1 cellular context compared by ENCODE assay signal in the genomic region with DNA sequence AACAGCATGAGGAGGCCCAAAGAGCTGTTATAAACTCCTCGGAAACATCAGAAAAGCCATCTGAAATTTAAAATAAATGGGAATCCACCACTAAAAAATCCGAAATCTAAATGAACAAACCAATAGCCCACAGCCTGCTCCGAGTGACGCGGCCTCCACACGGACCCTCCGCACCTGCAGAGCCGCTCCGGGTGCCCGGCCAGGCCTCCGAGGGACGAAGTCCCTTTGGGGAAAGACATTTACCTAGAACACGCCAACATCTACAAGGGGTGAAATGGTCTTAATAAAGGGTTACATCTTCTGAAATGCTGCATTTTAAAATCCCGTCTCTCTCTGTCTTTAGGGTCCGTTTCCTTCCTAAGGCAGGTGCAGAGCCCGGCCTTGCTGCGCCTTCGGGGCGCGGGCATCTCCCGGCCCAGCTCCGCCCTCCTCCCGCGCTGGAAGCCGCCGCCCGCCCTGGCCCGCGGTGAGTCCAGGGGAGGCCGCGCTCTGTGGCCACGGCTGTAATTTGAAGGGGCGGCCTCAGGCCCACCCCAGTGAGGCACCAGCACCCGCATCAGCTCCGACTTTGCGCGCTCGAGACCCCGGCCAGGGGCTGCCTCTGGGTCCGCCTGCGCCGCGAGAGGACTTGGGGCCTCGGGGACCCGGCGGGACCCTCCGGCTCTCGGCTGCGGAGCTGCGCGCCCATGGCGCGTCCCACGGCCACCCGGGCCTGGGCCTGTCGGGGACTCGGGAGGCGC.
TF ChIP-seq lines count a peak whose summit lies in the region.

No MANE protein-coding gene starts in this region.

TF ChIP-seq in WTC11, 78 proteins besides CTCF, POLR2A, EP300 and RAD21 (continued from another document):
- TF ChIP-seq, protein P1, sequence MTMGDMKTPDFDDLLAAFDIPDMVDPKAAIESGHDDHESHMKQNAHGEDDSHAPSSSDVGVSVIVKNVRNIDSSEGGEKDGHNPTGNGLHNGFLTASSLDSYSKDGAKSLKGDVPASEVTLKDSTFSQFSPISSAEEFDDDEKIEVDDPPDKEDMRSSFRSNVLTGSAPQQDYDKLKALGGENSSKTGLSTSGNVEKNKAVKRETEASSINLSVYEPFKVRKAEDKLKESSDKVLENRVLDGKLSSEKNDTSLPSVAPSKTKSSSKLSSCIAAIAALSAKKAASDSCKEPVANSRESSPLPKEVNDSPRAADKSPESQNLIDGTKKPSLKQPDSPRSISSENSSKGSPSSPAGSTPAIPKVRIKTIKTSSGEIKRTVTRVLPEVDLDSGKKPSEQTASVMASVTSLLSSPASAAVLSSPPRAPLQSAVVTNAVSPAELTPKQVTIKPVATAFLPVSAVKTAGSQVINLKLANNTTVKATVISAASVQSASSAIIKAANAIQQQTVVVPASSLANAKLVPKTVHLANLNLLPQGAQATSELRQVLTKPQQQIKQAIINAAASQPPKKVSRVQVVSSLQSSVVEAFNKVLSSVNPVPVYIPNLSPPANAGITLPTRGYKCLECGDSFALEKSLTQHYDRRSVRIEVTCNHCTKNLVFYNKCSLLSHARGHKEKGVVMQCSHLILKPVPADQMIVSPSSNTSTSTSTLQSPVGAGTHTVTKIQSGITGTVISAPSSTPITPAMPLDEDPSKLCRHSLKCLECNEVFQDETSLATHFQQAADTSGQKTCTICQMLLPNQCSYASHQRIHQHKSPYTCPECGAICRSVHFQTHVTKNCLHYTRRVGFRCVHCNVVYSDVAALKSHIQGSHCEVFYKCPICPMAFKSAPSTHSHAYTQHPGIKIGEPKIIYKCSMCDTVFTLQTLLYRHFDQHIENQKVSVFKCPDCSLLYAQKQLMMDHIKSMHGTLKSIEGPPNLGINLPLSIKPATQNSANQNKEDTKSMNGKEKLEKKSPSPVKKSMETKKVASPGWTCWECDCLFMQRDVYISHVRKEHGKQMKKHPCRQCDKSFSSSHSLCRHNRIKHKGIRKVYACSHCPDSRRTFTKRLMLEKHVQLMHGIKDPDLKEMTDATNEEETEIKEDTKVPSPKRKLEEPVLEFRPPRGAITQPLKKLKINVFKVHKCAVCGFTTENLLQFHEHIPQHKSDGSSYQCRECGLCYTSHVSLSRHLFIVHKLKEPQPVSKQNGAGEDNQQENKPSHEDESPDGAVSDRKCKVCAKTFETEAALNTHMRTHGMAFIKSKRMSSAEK (CRISPR knock-in tag; IDR thresholded peaks at IDR 0.05; ENCODE audit: borderline replicate concordance) = no peak
- TF ChIP-seq, protein P2, sequence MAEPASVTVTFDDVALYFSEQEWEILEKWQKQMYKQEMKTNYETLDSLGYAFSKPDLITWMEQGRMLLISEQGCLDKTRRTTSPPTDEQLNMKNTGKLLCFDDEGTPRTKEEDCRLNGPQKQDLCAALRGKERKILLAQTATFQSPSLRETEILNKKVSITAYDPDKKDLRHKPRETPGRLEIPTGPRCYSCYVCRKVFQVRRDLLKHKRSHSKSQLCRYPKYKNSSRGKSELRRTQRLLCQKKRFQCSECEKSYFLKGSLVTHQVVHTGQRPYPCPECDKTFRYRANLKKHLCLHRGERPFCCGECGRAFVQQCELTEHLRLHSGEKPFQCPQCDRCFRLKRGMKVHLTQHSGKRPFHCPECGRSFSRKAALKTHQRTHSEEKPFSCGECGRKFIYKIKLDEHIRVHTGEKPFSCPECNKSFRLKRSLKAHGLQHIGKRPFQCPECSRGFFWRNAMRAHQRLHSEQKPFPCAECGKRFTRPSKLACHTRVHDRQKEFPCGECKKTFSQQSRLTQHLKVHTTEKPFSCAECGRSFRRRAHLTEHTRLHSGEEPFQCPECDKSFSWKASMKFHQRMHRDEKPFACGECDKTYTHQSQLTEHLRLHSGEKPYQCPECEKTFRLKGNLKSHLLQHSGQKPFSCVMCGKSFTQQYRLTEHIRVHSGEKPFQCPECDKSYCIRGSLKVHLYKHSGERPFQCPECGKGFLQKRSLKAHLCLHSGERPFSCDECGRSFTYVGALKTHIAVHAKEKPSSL (CRISPR knock-in tag; conservative IDR thresholded peaks at IDR 0.05) = no peak
- TF ChIP-seq SOX15 (CRISPR knock-in tag; IDR thresholded peaks at IDR 0.05) (no peak), SMAD3 (CRISPR knock-in tag; IDR thresholded peaks at IDR 0.05; ENCODE audit: borderline replicate concordance) (no peak), ELF4 (CRISPR knock-in tag; IDR thresholded peaks at IDR 0.05; ENCODE audit: low read depth) (no peak)
- TF ChIP-seq, protein P3, sequence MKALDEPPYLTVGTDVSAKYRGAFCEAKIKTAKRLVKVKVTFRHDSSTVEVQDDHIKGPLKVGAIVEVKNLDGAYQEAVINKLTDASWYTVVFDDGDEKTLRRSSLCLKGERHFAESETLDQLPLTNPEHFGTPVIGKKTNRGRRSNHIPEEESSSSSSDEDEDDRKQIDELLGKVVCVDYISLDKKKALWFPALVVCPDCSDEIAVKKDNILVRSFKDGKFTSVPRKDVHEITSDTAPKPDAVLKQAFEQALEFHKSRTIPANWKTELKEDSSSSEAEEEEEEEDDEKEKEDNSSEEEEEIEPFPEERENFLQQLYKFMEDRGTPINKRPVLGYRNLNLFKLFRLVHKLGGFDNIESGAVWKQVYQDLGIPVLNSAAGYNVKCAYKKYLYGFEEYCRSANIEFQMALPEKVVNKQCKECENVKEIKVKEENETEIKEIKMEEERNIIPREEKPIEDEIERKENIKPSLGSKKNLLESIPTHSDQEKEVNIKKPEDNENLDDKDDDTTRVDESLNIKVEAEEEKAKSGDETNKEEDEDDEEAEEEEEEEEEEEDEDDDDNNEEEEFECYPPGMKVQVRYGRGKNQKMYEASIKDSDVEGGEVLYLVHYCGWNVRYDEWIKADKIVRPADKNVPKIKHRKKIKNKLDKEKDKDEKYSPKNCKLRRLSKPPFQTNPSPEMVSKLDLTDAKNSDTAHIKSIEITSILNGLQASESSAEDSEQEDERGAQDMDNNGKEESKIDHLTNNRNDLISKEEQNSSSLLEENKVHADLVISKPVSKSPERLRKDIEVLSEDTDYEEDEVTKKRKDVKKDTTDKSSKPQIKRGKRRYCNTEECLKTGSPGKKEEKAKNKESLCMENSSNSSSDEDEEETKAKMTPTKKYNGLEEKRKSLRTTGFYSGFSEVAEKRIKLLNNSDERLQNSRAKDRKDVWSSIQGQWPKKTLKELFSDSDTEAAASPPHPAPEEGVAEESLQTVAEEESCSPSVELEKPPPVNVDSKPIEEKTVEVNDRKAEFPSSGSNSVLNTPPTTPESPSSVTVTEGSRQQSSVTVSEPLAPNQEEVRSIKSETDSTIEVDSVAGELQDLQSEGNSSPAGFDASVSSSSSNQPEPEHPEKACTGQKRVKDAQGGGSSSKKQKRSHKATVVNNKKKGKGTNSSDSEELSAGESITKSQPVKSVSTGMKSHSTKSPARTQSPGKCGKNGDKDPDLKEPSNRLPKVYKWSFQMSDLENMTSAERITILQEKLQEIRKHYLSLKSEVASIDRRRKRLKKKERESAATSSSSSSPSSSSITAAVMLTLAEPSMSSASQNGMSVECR (CRISPR knock-in tag; IDR thresholded peaks at IDR 0.05; ENCODE audit: borderline replicate concordance) = no peak
- TF ChIP-seq, protein P4, sequence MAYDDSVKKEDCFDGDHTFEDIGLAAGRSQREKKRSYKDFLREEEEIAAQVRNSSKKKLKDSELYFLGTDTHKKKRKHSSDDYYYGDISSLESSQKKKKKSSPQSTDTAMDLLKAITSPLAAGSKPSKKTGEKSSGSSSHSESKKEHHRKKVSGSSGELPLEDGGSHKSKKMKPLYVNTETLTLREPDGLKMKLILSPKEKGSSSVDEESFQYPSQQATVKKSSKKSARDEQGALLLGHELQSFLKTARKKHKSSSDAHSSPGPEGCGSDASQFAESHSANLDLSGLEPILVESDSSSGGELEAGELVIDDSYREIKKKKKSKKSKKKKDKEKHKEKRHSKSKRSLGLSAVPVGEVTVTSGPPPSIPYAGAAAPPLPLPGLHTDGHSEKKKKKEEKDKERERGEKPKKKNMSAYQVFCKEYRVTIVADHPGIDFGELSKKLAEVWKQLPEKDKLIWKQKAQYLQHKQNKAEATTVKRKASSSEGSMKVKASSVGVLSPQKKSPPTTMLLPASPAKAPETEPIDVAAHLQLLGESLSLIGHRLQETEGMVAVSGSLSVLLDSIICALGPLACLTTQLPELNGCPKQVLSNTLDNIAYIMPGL (CRISPR knock-in tag; IDR thresholded peaks at IDR 0.05) = 0 out of 2 replicates have a peak, but pooled peaks have one; percentile 16
- TF ChIP-seq, protein P5, sequence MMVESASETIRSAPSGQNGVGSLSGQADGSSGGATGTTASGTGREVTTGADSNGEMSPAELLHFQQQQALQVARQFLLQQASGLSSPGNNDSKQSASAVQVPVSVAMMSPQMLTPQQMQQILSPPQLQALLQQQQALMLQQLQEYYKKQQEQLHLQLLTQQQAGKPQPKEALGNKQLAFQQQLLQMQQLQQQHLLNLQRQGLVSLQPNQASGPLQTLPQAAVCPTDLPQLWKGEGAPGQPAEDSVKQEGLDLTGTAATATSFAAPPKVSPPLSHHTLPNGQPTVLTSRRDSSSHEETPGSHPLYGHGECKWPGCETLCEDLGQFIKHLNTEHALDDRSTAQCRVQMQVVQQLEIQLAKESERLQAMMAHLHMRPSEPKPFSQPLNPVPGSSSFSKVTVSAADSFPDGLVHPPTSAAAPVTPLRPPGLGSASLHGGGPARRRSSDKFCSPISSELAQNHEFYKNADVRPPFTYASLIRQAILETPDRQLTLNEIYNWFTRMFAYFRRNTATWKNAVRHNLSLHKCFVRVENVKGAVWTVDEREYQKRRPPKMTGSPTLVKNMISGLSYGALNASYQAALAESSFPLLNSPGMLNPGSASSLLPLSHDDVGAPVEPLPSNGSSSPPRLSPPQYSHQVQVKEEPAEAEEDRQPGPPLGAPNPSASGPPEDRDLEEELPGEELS (CRISPR knock-in tag; IDR thresholded peaks at IDR 0.05) = 0 out of 2 replicates have a peak, but pooled peaks have one; percentile 22
